8 cellular contexts compared by ENCODE assay signal in the genomic region with DNA sequence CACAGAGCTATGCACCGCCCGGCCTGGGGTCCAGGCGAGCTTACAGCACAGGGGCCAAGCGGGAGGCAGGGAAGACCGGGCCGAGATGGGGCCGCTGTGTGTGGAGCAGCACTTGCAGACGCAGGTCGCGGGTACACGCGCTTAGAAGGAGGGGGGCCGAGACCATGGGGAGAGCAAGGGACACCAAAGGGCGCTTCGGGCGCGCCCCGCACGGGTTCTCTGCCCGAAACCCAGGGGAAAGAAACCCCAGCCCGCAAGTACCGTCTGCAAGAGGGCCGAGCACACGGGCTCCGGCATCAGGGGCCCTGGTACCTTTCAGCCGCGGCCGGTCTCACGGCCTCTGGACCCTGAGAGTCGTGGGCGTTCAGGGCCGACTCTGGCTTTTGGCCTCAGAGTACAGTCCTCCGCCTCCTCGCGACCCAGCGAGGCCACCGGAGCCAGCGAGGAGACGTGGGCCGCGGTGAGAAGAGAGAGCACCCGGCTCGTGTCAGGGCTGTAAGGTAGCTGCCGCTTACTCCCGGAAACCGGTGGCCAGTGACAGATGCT. TPM values are rescaled to one million over a fixed set of nuclear protein-coding genes. Genes with fewer than 3 reads are reported as not detected.
DNase-seq lines count a peak whose midpoint lies in the region; ATAC-seq and TF ChIP-seq lines count a peak whose summit lies in the region.

No MANE protein-coding gene starts in this region.

- peaks cover 11% of the 10 kb centered on the region for H3K4me1 ChIP-seq in mononuclear cell (ENCODE audit: insufficient read depth, low read length)

- peak overlapping the region in 54 of 59 donors; percentile 49 to 93 (median 83) for H3K27ac ChIP-seq in dorsolateral prefrontal cortex

- H3K4me3 ChIP-seq in dorsolateral prefrontal cortex = peak overlapping the region; percentile 47 to 85 (median 72)
- H3K4me3 ChIP-seq in mononuclear cell (ENCODE audit: low read length) = peak overlapping the region; percentile 69

- in situ Hi-C loops in ACHN (cut with HindIII; ENCODE audit: low pct_ligation_motif_present, low pct_unique_long_range_greater_than_20kb, low sequenced_read_pairs) = no loop called here

- peaks cover 0 to 4% (median 0%) of the 10 kb centered on the region in 45 donors for H3K27me3 ChIP-seq in dorsolateral prefrontal cortex
- H3K27me3 ChIP-seq in mononuclear cell (ENCODE audit: insufficient read depth, low read length) = no peaks in the 10 kb centered on the region

- H3K9me3 ChIP-seq in mononuclear cell (ENCODE audit: low read depth, low read length) = no peaks in the 10 kb centered on the region

- ATAC-seq in GM21390 (IDR thresholded peaks at IDR 0.05; ENCODE audit: unreplicated experiment) (peak; percentile 1), GM21576 (IDR thresholded peaks at IDR 0.05; ENCODE audit: unreplicated experiment) (no peak), GM18907 (IDR thresholded peaks at IDR 0.05; ENCODE audit: unreplicated experiment) (no peak)

- TF ChIP-seq CTCF in dorsolateral prefrontal cortex (IDR thresholded peaks at IDR 0.05 in 54 of 56, conservative IDR thresholded peaks at IDR 0.05 in 2 of 56; ENCODE audit: low read depth in 1 of 56, partially characterized antibody in 56 of 56) = no peak

- intact Hi-C loops in dorsolateral prefrontal cortex (cut with DNase I) = loop anchor here in 1 of 2 donors (5.0 kb wide), 1 partner anchor 424 kb away; a partner anchor contains a TSS

- DNase-seq in ACHN = peak; percentile 0
- DNase-seq in T follicular helper cell (ENCODE audit: low read depth) = peak; percentile 16
- no peak for DNase-seq in dorsolateral prefrontal cortex
- DNase-seq in occipital lobe (lab: John Stamatoyannopoulos, UW) = no peak

RNA-seq across cellular contexts. Expression of a gene that starts 0.3 kb away (rescaled TPM):
- total RNA-seq in dorsolateral prefrontal cortex = 10 to 100 TPM; 18.9 to 40.5 (median 28.8) TPM
- total RNA-seq in mononuclear cell = 8.8 TPM
- 11.4 TPM for total RNA-seq in occipital lobe

RNA-seq across cellular contexts. Expression of a gene that starts 8.6 kb away (rescaled TPM):
- total RNA-seq in dorsolateral prefrontal cortex (under 1 TPM in 2 of 120 experiments, not detected in 118; 0.39 to 0.43 TPM), mononuclear cell (not detected), occipital lobe (not detected)

RNA-seq across cellular contexts. Expression of a gene that starts 57.0 kb away (rescaled TPM):
- total RNA-seq in dorsolateral prefrontal cortex = not detected
- not detected for total RNA-seq in mononuclear cell
- not detected for total RNA-seq in occipital lobe

Comparison
In these comparisons a context has a peak if more than half of its experiments do, and no peak if none do; other contexts are left out.
1. DNase-seq: peak in ACHN (single experiment) and T follicular helper cell (single experiment); none in dorsolateral prefrontal cortex (0 of 10) and occipital lobe (single experiment).